ENCODE assay signal across 18 cellular contexts in the genomic region with DNA sequence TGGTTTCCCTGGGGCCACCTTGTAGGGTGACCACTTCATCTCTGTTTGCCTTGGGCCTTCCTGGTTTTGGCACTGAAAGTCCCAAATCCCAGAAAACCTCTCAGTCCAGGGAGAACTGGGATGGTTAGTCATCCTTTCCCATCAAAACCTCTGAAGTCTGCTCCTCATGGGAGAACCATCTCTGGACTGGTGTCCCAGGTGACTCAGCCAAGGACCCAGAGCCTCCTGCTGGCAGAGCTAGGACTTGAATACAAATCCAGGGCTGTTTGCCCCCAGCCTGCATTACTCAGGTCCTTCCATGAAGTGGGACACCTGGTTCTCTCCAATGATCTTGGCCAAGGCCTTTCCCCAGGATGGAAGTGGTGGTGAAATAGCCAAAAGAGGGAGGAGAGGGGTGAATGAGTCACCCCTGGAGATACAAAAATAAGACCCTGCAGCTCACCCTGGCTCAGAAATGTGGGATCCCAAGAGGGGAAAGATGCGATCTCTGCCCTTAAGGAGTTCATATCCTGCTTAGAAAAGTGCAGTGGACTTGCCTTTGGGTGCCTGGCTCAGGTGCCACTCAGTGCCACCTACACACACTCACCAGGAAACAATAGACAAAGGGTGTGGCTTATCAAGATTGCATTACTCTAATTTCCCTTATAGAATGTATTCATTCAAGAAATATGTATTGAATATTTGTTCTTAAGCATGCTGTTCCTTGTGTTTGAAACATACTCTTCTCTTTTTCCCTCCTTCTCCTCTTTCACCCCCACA. TPM values are rescaled to one million over a fixed set of nuclear protein-coding genes. Genes with fewer than 3 reads are reported as not detected.
DNase-seq lines count a peak whose midpoint lies in the region; ATAC-seq and TF ChIP-seq lines count a peak whose summit lies in the region.
"Had no signal": no experiment of that assay in that cellular context is flagged by ENCODE, and none has a peak within 500 bp of the region (broad histone marks: within the 10 kb centered on the region; RNA-seq: fewer than 3 reads in every experiment).

No MANE protein-coding gene starts in this region.

- H2AK5ac ChIP-seq in mesendoderm (ENCODE audit: low read length), result no peak overlapping the region

- no peak overlapping the region for H4K8ac ChIP-seq in mesendoderm (ENCODE audit: low read depth, low read length)

- H3K4me3 ChIP-seq in DND-41 (ENCODE audit: low read depth in 1 of 2, low read length in 2 of 2), result no peak overlapping the region
- H3K4me3 ChIP-seq in HFF-Myc (replicated peaks; ENCODE audit: low read depth, low read length), result no peak overlapping the region
- H3K4me3 ChIP-seq in astrocyte of the spinal cord (ENCODE audit: low read depth, low read length), result no peak overlapping the region
- no peak overlapping the region for H3K4me3 ChIP-seq in mesendoderm (ENCODE audit: low read length)
- H3K4me3 ChIP-seq: BLaER1 treated with 17β-estradiol and CSF1 and Interleukin-3, amounts not matched to agents 10 nM and 100 nM; neural progenitor cell had no signal

- no peaks in the 10 kb centered on the region for H3K79me2 ChIP-seq in DND-41 (ENCODE audit: insufficient read depth, low read length)
- H3K79me2 ChIP-seq in mesendoderm (ENCODE audit: control insufficient read depth, insufficient read depth, low read length), result no peaks in the 10 kb centered on the region

- no peak overlapping the region for H2BK5ac ChIP-seq in mesendoderm (ENCODE audit: low read length)

- WGBS in mesendoderm (ENCODE audit: extremely low coverage, insufficient coverage, low lambda C conversion rate), result no CpG with 5 or more reads among the region's 1 CpG

- intact Hi-C loops in left colon (cut with DNase I, micrococcal nuclease), result no loop called here

- no peak overlapping the region for H3K4me2 ChIP-seq in DND-41 (ENCODE audit: insufficient read depth, low read length)
- H3K4me2 ChIP-seq in mesendoderm (ENCODE audit: low read length), result no peak overlapping the region
- H3K4me2 ChIP-seq: BLaER1 treated with 17β-estradiol and CSF1 and Interleukin-3, amounts not matched to agents 10 nM and 100 nM; neural progenitor cell had no signal

- in situ Hi-C loops in astrocyte of the spinal cord (cut with HindIII; ENCODE audit: low sequenced_read_pairs), result no loop called here

- H3K56ac ChIP-seq in mesendoderm (ENCODE audit: low read length), result no peak overlapping the region

- H3K9ac ChIP-seq in DND-41 (ENCODE audit: low read depth, low read length) (no peak overlapping the region), mesendoderm (ENCODE audit: low read length) (no peak overlapping the region)
- H3K9ac ChIP-seq: BLaER1 treated with 17β-estradiol and CSF1 and Interleukin-3, amounts not matched to agents 10 nM and 100 nM; neural progenitor cell had no signal

- H3K4me1 ChIP-seq in DND-41 (ENCODE audit: insufficient read depth, low read length) (no peaks in the 10 kb centered on the region), mesendoderm (ENCODE audit: control insufficient read depth, low read depth, low read length) (no peaks in the 10 kb centered on the region)
- H3K4me1 ChIP-seq: neural progenitor cell had no signal

- peak; percentile 26 for TF ChIP-seq CTCF in DND-41 (IDR thresholded peaks at IDR 0.05; ENCODE audit: borderline replicate concordance, extremely low read depth, low read length, poor library complexity, severe bottlenecking)
- peak; percentile 13 for TF ChIP-seq CTCF in HFF-Myc (IDR thresholded peaks at IDR 0.05; ENCODE audit: low read depth, low read length, missing control alignments)
- TF ChIP-seq CTCF in astrocyte of the spinal cord (IDR thresholded peaks at IDR 0.05; ENCODE audit: low read depth, low read length), result peak; percentile 12

- H3K9me3 ChIP-seq in DND-41 (ENCODE audit: insufficient read depth, low read length, severe bottlenecking), result no peaks in the 10 kb centered on the region
- H3K9me3 ChIP-seq: BLaER1 treated with 17β-estradiol and CSF1 and Interleukin-3, amounts not matched to agents 10 nM and 100 nM had no signal

- no peaks in the 10 kb centered on the region for H3K27me3 ChIP-seq in DND-41 (ENCODE audit: insufficient read depth, low read length, poor library complexity)
- no peaks in the 10 kb centered on the region for H3K27me3 ChIP-seq in mesendoderm (ENCODE audit: insufficient read depth, low read length, poor library complexity)
- H3K27me3 ChIP-seq: BLaER1 treated with 17β-estradiol and CSF1 and Interleukin-3, amounts not matched to agents 10 nM and 100 nM; neural progenitor cell had no signal

- H2AFZ ChIP-seq in DND-41 (ENCODE audit: low read depth, low read length), result no peak overlapping the region
- H2AFZ ChIP-seq: neural progenitor cell had no signal

- H4K5ac ChIP-seq in mesendoderm (ENCODE audit: low read length), result no peak overlapping the region

- H3K18ac ChIP-seq in mesendoderm (ENCODE audit: low read length), result no peak overlapping the region

- H2BK120ac ChIP-seq in mesendoderm (ENCODE audit: low read depth, low read length), result no peak overlapping the region

- ATAC-seq in DND-41 (ENCODE audit: insufficient read depth, low read depth) (no peak), left colon (peak; percentile 78), GM18505 (IDR thresholded peaks at IDR 0.05; ENCODE audit: unreplicated experiment) (no peak)

- H3K27ac ChIP-seq in DND-41 (ENCODE audit: low read length), result no peak overlapping the region
- H3K27ac ChIP-seq in mesendoderm (ENCODE audit: low read depth, low read length), result no peak overlapping the region
- H3K27ac ChIP-seq: BLaER1 treated with 17β-estradiol and CSF1 and Interleukin-3, amounts not matched to agents 10 nM and 100 nM; neural progenitor cell had no signal

- H3K4ac ChIP-seq in mesendoderm (ENCODE audit: low read depth, low read length), result no peak overlapping the region

- no peaks in the 10 kb centered on the region for H3K36me3 ChIP-seq in DND-41 (ENCODE audit: insufficient read depth, low read length)
- no peaks in the 10 kb centered on the region for H3K36me3 ChIP-seq in mesendoderm (ENCODE audit: control insufficient read depth, insufficient read depth, low read length)
- H3K36me3 ChIP-seq: BLaER1 treated with 17β-estradiol and CSF1 and Interleukin-3, amounts not matched to agents 10 nM and 100 nM; neural progenitor cell had no signal

- H3K79me1 ChIP-seq in mesendoderm (ENCODE audit: low read length), result no peaks in the 10 kb centered on the region

- DNase-seq in DND-41, result no peak
- no peak for DNase-seq in HFF-Myc (ENCODE audit: extremely low read depth, low read depth)
- no peak for DNase-seq in astrocyte of the spinal cord (ENCODE audit: low read depth, low spot score)
- no peak for DNase-seq in left colon
- no peak for DNase-seq in stimulated activated CD4-positive, alpha-beta T cell treated with anti-CD3 and anti-CD28 coated beads, Interleukin-4, amount 100 ng/mL, for 4 hours
- no peak for DNase-seq in mesendoderm
- no peak for DNase-seq in COLO829 (ENCODE audit: low spot score)
- DNase-seq: activated CD4-positive, alpha-beta T cell treated with anti-CD3 and anti-CD28 coated beads, Interleukin-2, amount 50 U/mL, for 4 hours; activated naive CD8-positive, alpha-beta T cell treated with anti-CD3 and anti-CD28 coated beads for 36 hours; activated T-cell treated with anti-CD3 and anti-CD28 coated beads, Interleukin-2, amount 50 U/mL, for 24 hours; caudate nucleus; mammary epithelial cell; NCI-H187 treated with DMSO at 0.1 percent for 48 hours; NCI-H524 treated with DMSO at 0.1 percent for 48 hours had no signal

- no peak for TF ChIP-seq POLR2A in GM18505 (IDR thresholded peaks at IDR 0.05; ENCODE audit: borderline replicate concordance, extremely low read depth, insufficient read depth, insufficient read length)

- no peaks in the 10 kb centered on the region for H4K20me1 ChIP-seq in DND-41 (ENCODE audit: insufficient read depth, low read length)
- H4K20me1 ChIP-seq: BLaER1 treated with 17β-estradiol and CSF1 and Interleukin-3, amounts not matched to agents 10 nM and 100 nM had no signal

- no peak overlapping the region for H3K23ac ChIP-seq in mesendoderm (ENCODE audit: low read length)

- no peak overlapping the region for H2BK15ac ChIP-seq in mesendoderm (replicated peaks; ENCODE audit: low read depth)

RNA-seq across cellular contexts. Expression of a gene that starts 22.0 kb away (rescaled TPM):
- total RNA-seq in left colon, result 10 to 100 TPM; 11.2 to 24.3 TPM
- polyA plus RNA-seq in mesendoderm (2013, experiment 1 of 2), result 0.73 TPM
- 0.74 TPM for polyA plus RNA-seq in mesendoderm (2013, experiment 2 of 2)
- total RNA-seq: activated naive CD8-positive, alpha-beta T cell treated with anti-CD3 and anti-CD28 coated beads for 36 hours; Daoy; mammary epithelial cell had no signal
- polyA plus RNA-seq: mammary epithelial cell had no signal
